ENCODE assay signal across 1 cellular context in the genomic region with DNA sequence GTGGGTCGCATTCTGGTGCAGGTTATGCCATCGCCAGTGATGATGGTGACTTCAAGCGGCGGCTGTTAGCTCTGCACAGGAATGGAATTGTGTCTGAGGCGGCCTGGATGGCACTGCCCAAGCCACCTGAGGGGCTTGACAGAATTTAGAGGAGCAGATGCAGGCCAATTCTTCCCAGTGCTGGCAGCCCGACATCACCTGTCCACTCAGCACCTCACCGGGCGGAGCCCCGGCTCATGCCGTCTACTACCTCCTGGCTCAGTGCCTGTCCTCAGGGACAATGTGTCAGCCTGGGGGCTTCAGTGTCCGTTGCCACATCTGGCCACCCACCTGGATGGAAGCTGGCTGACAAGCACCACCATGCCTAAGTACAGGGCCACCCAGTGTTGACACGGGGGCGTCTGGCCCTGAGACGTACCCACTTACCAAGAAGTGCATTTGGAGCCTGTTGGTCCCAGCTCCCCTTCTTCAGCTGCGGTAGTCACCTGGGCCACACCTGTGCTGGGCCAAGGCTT.
TF ChIP-seq lines count a peak whose summit lies in the region.

No MANE protein-coding gene starts in this region.

TF ChIP-seq in H1, 55 proteins besides CTCF, POLR2A, EP300 and RAD21:
- TF ChIP-seq POLR2AphosphoS5 (IDR thresholded peaks at IDR 0.05; ENCODE audit: low read depth, low read length) (no peak), GABPA (IDR thresholded peaks at IDR 0.05; ENCODE audit: borderline replicate concordance, insufficient read depth, low read length) (no peak), JUN (IDR thresholded peaks at IDR 0.05; ENCODE audit: low read depth, low read length) (no peak), MAFK (IDR thresholded peaks at IDR 0.05; ENCODE audit: low read depth, low read length) (no peak), MAX (IDR thresholded peaks at IDR 0.05) (no peak), USF2 (IDR thresholded peaks at IDR 0.05; ENCODE audit: low read length) (no peak), ATF3 (IDR thresholded peaks at IDR 0.05; ENCODE audit: insufficient read depth, low read depth, low read length) (no peak), TEAD4 (IDR thresholded peaks at IDR 0.05; ENCODE audit: low read depth, low read length) (no peak), TCF12 (IDR thresholded peaks at IDR 0.05; ENCODE audit: low read depth, low read length) (no peak), KDM1A (IDR thresholded peaks at IDR 0.05; ENCODE audit: borderline replicate concordance, low read length) (no peak), CHD7 (IDR thresholded peaks at IDR 0.05; ENCODE audit: insufficient replicate concordance, low read length) (no peak), CHD2 (IDR thresholded peaks at IDR 0.05; ENCODE audit: low read length) (no peak), RBBP5 (IDR thresholded peaks at IDR 0.05; ENCODE audit: borderline replicate concordance, low read depth, low read length) (no peak), POU5F1 (IDR thresholded peaks at IDR 0.05; ENCODE audit: low read depth, low read length) (no peak), ATF2 (IDR thresholded peaks at IDR 0.05; ENCODE audit: low read length) (no peak), SIX5 (IDR thresholded peaks at IDR 0.05; ENCODE audit: low read depth, low read length) (no peak), CBX5 (IDR thresholded peaks at IDR 0.05; ENCODE audit: low read depth, low read length) (no peak)
